In the genomic region with DNA sequence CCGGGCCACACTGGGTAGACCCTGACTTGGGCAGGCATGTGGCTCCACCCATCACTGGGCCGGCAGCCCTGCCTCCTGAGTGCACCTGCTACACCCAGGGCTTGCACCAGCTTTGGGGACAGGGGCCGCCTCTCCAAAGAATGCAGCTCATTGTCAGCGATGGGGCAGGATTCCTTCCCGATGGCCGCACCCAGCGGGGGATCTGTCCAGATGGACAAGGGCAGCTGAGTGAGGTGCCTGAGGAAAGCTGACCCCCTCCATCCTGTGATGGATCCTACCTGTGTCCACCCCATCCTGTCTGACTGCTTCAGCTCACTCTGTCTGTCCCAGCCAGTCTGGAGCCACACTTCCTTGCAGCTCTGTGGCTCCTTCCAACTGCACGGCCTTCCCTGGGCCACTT, we compare ENCODE assay signal across 13 cellular contexts. TPM values are rescaled to one million over a fixed set of nuclear protein-coding genes. Genes with fewer than 3 reads are reported as not detected.
"Had no signal": no experiment of that assay in that cellular context is flagged by ENCODE, and none has a peak within 500 bp of the region (broad histone marks: within the 10 kb centered on the region; RNA-seq: fewer than 3 reads in every experiment).

No MANE protein-coding gene starts in this region.

RNA-seq across cellular contexts. Expression of a gene that starts 10.9 kb away (rescaled TPM):
- total RNA-seq: activated CD4-positive, alpha-beta memory T cell treated with anti-CD3 and anti-CD28 coated beads, Interleukin-2, amount 10 ng/mL, durations not matched to agents 7 days and 5 days; activated CD4-positive, alpha-beta T cell treated with anti-CD3 and anti-CD28 coated beads, Interleukin-2, amount 10 ng/mL, durations not matched to agents 7 days and 5 days; activated T-cell treated with anti-CD3 and anti-CD28 coated beads, Interleukin-2, amount 50 U/mL, for 4 hours; activated T-helper 17 cell treated with anti-CD3 and anti-CD28 coated beads, Interleukin-2, amount 50 U/mL, for 72 hours; astrocyte; chondrocyte; dermis microvascular lymphatic vessel endothelial cell; esophagus muscularis mucosa; foreskin keratinocyte; gastrocnemius medialis; glomerular endothelial cell; T-helper 1 cell treated with Interleukin-12 subunit alpha and Interleukin-12 subunit beta and Interleukin-4 antibody, amounts not matched to agents 30 ng/mL and 1 ng/mL, for 36 hours had no signal
- polyA plus RNA-seq: adipose tissue, foreskin keratinocyte had no signal
